1 cellular context compared by ENCODE assay signal in the genomic region with DNA sequence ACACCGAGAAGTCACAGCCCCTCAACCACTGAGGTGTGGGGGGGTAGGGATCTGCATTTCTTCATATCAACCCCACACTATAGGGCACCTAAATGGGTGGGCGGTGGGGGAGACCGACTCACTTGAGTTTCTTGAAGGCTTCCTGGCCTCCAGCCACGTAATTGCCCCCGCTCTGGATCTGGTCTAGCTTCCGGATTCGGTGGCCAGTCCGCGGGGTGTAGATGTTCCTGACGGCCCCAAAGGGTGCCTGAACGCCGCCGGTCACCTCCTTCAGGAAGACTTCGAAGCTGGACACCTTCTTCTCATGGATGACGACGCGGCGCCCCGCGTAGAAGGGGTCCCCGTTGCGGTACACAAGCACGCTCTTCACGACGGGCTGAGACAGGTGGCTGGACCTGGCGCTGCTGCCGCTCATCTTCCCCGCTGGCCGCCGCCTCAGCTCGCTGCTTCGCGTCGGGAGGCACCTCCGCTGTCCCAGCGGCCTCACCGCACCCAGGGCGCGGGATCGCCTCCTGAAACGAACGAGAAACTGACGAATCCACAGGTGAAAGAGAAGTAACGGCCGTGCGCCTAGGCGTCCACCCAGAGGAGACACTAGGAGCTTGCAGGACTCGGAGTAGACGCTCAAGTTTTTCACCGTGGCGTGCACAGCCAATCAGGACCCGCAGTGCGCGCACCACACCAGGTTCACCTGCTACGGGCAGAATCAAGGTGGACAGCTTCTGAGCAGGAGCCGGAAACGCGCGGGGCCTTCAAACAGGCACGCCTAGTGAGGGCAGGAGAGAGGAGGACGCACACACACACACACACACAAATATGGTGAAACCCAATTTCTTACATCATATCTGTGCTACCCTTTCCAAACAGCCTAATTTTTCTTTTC.
TF ChIP-seq lines count a peak whose summit lies in the region.

A gene (minus strand): TSS at position 724 of the 883 bp plus-strand sequence. CDS start 309 bp downstream, at position 415.

TF ChIP-seq in WTC11, 78 proteins besides CTCF, POLR2A, EP300 and RAD21 (continued from another document):
- TF ChIP-seq, protein P1, sequence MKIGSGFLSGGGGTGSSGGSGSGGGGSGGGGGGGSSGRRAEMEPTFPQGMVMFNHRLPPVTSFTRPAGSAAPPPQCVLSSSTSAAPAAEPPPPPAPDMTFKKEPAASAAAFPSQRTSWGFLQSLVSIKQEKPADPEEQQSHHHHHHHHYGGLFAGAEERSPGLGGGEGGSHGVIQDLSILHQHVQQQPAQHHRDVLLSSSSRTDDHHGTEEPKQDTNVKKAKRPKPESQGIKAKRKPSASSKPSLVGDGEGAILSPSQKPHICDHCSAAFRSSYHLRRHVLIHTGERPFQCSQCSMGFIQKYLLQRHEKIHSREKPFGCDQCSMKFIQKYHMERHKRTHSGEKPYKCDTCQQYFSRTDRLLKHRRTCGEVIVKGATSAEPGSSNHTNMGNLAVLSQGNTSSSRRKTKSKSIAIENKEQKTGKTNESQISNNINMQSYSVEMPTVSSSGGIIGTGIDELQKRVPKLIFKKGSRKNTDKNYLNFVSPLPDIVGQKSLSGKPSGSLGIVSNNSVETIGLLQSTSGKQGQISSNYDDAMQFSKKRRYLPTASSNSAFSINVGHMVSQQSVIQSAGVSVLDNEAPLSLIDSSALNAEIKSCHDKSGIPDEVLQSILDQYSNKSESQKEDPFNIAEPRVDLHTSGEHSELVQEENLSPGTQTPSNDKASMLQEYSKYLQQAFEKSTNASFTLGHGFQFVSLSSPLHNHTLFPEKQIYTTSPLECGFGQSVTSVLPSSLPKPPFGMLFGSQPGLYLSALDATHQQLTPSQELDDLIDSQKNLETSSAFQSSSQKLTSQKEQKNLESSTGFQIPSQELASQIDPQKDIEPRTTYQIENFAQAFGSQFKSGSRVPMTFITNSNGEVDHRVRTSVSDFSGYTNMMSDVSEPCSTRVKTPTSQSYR (CRISPR knock-in tag; IDR thresholded peaks at IDR 0.05), result no peak
- TF ChIP-seq CBFB (CRISPR knock-in tag; IDR thresholded peaks at IDR 0.05; ENCODE audit: low read depth) (0 out of 2 replicates have a peak, but pooled peaks have one; percentile 58), NR2C2 (CRISPR knock-in tag; IDR thresholded peaks at IDR 0.05) (no peak), ZNF263 (CRISPR knock-in tag; IDR thresholded peaks at IDR 0.05; ENCODE audit: low read depth) (no peak), ESRRA (CRISPR knock-in tag; IDR thresholded peaks at IDR 0.05; ENCODE audit: borderline replicate concordance) (no peak), SP1 (CRISPR knock-in tag; conservative IDR thresholded peaks at IDR 0.05) (peak; percentile 42; the same call in 1 of the 2 replicates), GABPB1 (CRISPR knock-in tag; IDR thresholded peaks at IDR 0.05) (peak; percentile 83)
- TF ChIP-seq, protein P2, sequence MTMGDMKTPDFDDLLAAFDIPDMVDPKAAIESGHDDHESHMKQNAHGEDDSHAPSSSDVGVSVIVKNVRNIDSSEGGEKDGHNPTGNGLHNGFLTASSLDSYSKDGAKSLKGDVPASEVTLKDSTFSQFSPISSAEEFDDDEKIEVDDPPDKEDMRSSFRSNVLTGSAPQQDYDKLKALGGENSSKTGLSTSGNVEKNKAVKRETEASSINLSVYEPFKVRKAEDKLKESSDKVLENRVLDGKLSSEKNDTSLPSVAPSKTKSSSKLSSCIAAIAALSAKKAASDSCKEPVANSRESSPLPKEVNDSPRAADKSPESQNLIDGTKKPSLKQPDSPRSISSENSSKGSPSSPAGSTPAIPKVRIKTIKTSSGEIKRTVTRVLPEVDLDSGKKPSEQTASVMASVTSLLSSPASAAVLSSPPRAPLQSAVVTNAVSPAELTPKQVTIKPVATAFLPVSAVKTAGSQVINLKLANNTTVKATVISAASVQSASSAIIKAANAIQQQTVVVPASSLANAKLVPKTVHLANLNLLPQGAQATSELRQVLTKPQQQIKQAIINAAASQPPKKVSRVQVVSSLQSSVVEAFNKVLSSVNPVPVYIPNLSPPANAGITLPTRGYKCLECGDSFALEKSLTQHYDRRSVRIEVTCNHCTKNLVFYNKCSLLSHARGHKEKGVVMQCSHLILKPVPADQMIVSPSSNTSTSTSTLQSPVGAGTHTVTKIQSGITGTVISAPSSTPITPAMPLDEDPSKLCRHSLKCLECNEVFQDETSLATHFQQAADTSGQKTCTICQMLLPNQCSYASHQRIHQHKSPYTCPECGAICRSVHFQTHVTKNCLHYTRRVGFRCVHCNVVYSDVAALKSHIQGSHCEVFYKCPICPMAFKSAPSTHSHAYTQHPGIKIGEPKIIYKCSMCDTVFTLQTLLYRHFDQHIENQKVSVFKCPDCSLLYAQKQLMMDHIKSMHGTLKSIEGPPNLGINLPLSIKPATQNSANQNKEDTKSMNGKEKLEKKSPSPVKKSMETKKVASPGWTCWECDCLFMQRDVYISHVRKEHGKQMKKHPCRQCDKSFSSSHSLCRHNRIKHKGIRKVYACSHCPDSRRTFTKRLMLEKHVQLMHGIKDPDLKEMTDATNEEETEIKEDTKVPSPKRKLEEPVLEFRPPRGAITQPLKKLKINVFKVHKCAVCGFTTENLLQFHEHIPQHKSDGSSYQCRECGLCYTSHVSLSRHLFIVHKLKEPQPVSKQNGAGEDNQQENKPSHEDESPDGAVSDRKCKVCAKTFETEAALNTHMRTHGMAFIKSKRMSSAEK (CRISPR knock-in tag; IDR thresholded peaks at IDR 0.05; ENCODE audit: borderline replicate concordance), result no peak
- TF ChIP-seq, protein P3, sequence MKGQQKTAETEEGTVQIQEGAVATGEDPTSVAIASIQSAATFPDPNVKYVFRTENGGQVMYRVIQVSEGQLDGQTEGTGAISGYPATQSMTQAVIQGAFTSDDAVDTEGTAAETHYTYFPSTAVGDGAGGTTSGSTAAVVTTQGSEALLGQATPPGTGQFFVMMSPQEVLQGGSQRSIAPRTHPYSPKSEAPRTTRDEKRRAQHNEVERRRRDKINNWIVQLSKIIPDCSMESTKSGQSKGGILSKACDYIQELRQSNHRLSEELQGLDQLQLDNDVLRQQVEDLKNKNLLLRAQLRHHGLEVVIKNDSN (CRISPR knock-in tag; IDR thresholded peaks at IDR 0.05), result peak; percentile 59; the same call in 1 of the 2 replicates
- TF ChIP-seq, protein P4, sequence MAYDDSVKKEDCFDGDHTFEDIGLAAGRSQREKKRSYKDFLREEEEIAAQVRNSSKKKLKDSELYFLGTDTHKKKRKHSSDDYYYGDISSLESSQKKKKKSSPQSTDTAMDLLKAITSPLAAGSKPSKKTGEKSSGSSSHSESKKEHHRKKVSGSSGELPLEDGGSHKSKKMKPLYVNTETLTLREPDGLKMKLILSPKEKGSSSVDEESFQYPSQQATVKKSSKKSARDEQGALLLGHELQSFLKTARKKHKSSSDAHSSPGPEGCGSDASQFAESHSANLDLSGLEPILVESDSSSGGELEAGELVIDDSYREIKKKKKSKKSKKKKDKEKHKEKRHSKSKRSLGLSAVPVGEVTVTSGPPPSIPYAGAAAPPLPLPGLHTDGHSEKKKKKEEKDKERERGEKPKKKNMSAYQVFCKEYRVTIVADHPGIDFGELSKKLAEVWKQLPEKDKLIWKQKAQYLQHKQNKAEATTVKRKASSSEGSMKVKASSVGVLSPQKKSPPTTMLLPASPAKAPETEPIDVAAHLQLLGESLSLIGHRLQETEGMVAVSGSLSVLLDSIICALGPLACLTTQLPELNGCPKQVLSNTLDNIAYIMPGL (CRISPR knock-in tag; IDR thresholded peaks at IDR 0.05), result peak; percentile 69; the same call in 1 of the 2 replicates
- TF ChIP-seq, protein P5, sequence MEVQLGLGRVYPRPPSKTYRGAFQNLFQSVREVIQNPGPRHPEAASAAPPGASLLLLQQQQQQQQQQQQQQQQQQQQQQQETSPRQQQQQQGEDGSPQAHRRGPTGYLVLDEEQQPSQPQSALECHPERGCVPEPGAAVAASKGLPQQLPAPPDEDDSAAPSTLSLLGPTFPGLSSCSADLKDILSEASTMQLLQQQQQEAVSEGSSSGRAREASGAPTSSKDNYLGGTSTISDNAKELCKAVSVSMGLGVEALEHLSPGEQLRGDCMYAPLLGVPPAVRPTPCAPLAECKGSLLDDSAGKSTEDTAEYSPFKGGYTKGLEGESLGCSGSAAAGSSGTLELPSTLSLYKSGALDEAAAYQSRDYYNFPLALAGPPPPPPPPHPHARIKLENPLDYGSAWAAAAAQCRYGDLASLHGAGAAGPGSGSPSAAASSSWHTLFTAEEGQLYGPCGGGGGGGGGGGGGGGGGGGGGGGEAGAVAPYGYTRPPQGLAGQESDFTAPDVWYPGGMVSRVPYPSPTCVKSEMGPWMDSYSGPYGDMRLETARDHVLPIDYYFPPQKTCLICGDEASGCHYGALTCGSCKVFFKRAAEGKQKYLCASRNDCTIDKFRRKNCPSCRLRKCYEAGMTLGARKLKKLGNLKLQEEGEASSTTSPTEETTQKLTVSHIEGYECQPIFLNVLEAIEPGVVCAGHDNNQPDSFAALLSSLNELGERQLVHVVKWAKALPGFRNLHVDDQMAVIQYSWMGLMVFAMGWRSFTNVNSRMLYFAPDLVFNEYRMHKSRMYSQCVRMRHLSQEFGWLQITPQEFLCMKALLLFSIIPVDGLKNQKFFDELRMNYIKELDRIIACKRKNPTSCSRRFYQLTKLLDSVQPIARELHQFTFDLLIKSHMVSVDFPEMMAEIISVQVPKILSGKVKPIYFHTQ (CRISPR knock-in tag; IDR thresholded peaks at IDR 0.05), result no peak
